ENCODE assay signal across 24 cellular contexts in genomic region chr2:119981896-119982295, GRCh38.
"Had no signal": no experiment of that assay in that cellular context is flagged by ENCODE, and none has a peak within 500 bp of the region (broad histone marks: within the 10 kb centered on the region; RNA-seq: fewer than 3 reads in every experiment).

No MANE protein-coding gene starts in this region.

- H3K4me1 ChIP-seq: breast epithelium, upper lobe of right lung had no signal

- H3K27ac ChIP-seq: breast epithelium, upper lobe of right lung had no signal

- H3K27me3 Mint-ChIP-seq: activated naive CD8-positive, alpha-beta T cell treated with anti-CD3 and anti-CD28 coated beads for 36 hours; activated T-cell treated with anti-CD3 and anti-CD28 coated beads, Interleukin-2, amount 50 U/mL, for 24 hours; dendritic cell treated with granulocyte-macrophage colony-stimulating factor and Interleukin-4, amounts not matched to agents 40 ng/mL and 50 ng/mL, for 4 days; memory B cell had no signal

- H3K9me3 Mint-ChIP-seq: activated T-cell treated with anti-CD3 and anti-CD28 coated beads, Interleukin-2, amount 50 U/mL, for 24 hours; dendritic cell treated with granulocyte-macrophage colony-stimulating factor and Interleukin-4, amounts not matched to agents 40 ng/mL and 50 ng/mL, for 4 days had no signal

- H3K4me3 Mint-ChIP-seq: activated naive CD8-positive, alpha-beta T cell treated with anti-CD3 and anti-CD28 coated beads for 36 hours; activated T-cell treated with anti-CD3 and anti-CD28 coated beads, Interleukin-2, amount 50 U/mL, for 24 hours; dendritic cell treated with granulocyte-macrophage colony-stimulating factor and Interleukin-4, amounts not matched to agents 40 ng/mL and 50 ng/mL, for 4 days; memory B cell; neural crest cell; T-helper 1 cell treated with Interleukin-12 subunit alpha and Interleukin-12 subunit beta and Interleukin-4 antibody, amounts not matched to agents 30 μg/mL and 1 μg/mL, for 36 hours; WTC11 had no signal

- H3K27me3 ChIP-seq: breast epithelium, upper lobe of right lung had no signal

- H3K27ac Mint-ChIP-seq: activated naive CD8-positive, alpha-beta T cell treated with anti-CD3 and anti-CD28 coated beads for 36 hours; activated T-cell treated with anti-CD3 and anti-CD28 coated beads, Interleukin-2, amount 50 U/mL, for 24 hours; dendritic cell treated with granulocyte-macrophage colony-stimulating factor and Interleukin-4, amounts not matched to agents 40 ng/mL and 50 ng/mL, for 4 days; memory B cell; T-helper 1 cell treated with Interleukin-12 subunit alpha and Interleukin-12 subunit beta and Interleukin-4 antibody, amounts not matched to agents 30 μg/mL and 1 μg/mL, for 36 hours; WTC11 had no signal

- DNase-seq: activated CD4-positive, alpha-beta T cell treated with anti-CD3 and anti-CD28 coated beads, Interleukin-2, amount 50 U/mL, for 4 hours; activated CD8-positive, alpha-beta memory T cell treated with anti-CD3 and anti-CD28 coated beads for 24 hours; activated CD8-positive, alpha-beta memory T cell treated with anti-CD3 and anti-CD28 coated beads, Interleukin-2, amount 50 U/mL, for 4 hours; activated naive CD4-positive, alpha-beta T cell treated with Interleukin-2 at 50 U/mL for 16 hours; activated naive CD8-positive, alpha-beta T cell treated with anti-CD3 and anti-CD28 coated beads for 36 hours; activated T-cell treated with anti-CD3 and anti-CD28 coated beads, Interleukin-2, amount 50 U/mL, for 24 hours; effector CD4-positive, alpha-beta T cell; erythroblast; foreskin fibroblast; kidney glomerular epithelial cell; occipital lobe; posterior cingulate gyrus; stimulated activated CD4-positive, alpha-beta T cell treated with anti-CD3 and anti-CD28 coated beads, Interleukin-4, amount 100 ng/mL, for 1 hour; stimulated activated naive CD8-positive, alpha-beta T cell treated with anti-CD3 and anti-CD28 coated beads, Interleukin-15, Interleukin-2, amounts not matched to agents 100 U/mL and 50 U/mL, for 24 hours; T1000; upper lobe of right lung had no signal

- ATAC-seq: sciatic nerve; stimulated activated naive CD8-positive, alpha-beta T cell treated with anti-CD3 and anti-CD28 coated beads, Interleukin-15, Interleukin-2, amounts not matched to agents 100 U/mL and 50 U/mL, for 24 hours; upper lobe of right lung; WTC11 had no signal

- H3K4me1 Mint-ChIP-seq: memory B cell, neural crest cell, WTC11 had no signal

- H3K9me3 ChIP-seq: breast epithelium, upper lobe of right lung had no signal

- H3K4me3 ChIP-seq: breast epithelium, smooth muscle cell, upper lobe of right lung had no signal

- H3K36me3 ChIP-seq: breast epithelium had no signal
